8 cellular contexts compared by ENCODE assay signal in the genomic region with DNA sequence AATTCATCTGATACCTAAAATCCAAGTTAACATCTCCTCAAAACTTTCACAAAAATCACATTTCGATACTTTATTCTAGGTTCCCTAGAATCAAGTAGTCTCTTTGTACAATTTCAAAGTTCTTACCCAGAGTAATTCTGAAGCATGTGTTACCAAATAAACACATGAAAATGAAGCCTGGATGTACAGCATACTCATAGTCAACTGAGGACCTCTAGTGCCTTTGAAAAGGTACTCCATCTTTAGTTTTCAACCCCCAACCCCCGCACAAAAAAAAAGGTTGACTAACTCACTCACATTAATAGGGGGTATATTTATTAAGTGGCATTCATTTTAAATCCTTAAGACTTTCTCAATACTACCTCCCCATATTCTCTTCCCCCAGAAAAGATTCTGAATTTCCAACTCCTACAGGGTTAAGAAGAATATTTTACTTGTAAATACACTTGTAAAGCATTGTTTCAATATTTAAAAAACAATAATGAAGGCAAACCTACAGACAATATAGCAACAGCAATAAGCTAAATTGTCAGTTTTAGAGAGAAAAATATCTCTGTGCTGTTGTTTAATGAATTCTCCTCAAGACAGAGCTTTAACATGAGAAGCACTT. TPM values are rescaled to one million over a fixed set of nuclear protein-coding genes. Genes with fewer than 3 reads are reported as not detected.
DNase-seq lines count a peak whose midpoint lies in the region; ATAC-seq, FAIRE-seq and TF ChIP-seq lines count a peak whose summit lies in the region.

No MANE protein-coding gene starts in this region.

- H3K9me3 Mint-ChIP-seq in brain: no peaks in the 10 kb centered on the region

- H3K4me1 ChIP-seq in keratinocyte (ENCODE audit: control insufficient read depth, extremely low read depth, insufficient read depth, low read length) (no peaks in the 10 kb centered on the region), stomach (peaks cover 0 to 38% (median 20%) of the 10 kb centered on the region in 4 donors)

- DNase-seq in DMS153 treated with DMSO at 0.1 percent for 48 hours (lab: John Stamatoyannopoulos, UW; ENCODE audit: unreplicated experiment) (peak; percentile 27), NCI-H748 (lab: John Stamatoyannopoulos, UW; ENCODE audit: unreplicated experiment) (peak; percentile 71), keratinocyte (ENCODE audit: low read depth, low spot score) (no peak), stomach (no peak), ecto neural progenitor cell (ENCODE audit: low spot score) (no peak)

- WGBS in stomach, 5 donors: 11 to 25% (median 19%) methylated on average over 2 of the region's 2 CpGs

- H3K4me3 ChIP-seq in keratinocyte (ENCODE audit: control insufficient read depth in 2 of 3, extremely low read depth in 1 of 3, insufficient read depth in 2 of 3, low read depth in 1 of 3, low read length in 3 of 3) (no peak overlapping the region), stomach (peak overlapping the region in 2 of 4 donors; percentile 17 to 34)

- peaks cover 20% of the 10 kb centered on the region for H3K36me3 Mint-ChIP-seq in brain

- H3K27ac Mint-ChIP-seq in brain: peak overlapping the region in 3 of 5 experiments; percentile 4 to 89 (median 60)

- H3K9ac ChIP-seq in keratinocyte (ENCODE audit: control insufficient read depth, extremely low read depth, insufficient read depth, low read length): no peak overlapping the region

- no peaks in the 10 kb centered on the region for H3K27me3 Mint-ChIP-seq in brain

- H3K27ac ChIP-seq in keratinocyte (ENCODE audit: control insufficient read depth, insufficient read depth, low read length): no peak overlapping the region
- peak overlapping the region in 1 of 5 donors; percentile 8 for H3K27ac ChIP-seq in stomach

- ATAC-seq in GM19324 (IDR thresholded peaks at IDR 0.05; ENCODE audit: low FRiP score, unreplicated experiment) (peak; percentile 78), HG03378 (IDR thresholded peaks at IDR 0.05; ENCODE audit: unreplicated experiment) (peak; percentile 87)

- no peaks in the 10 kb centered on the region for H3K9me1 ChIP-seq in keratinocyte (ENCODE audit: control insufficient read depth, extremely low read depth, insufficient read depth, low read length)

- H3K4me1 Mint-ChIP-seq in brain: peaks cover 40% of the 10 kb centered on the region

- H2AFZ ChIP-seq in keratinocyte (ENCODE audit: control insufficient read depth, low read length): no peak overlapping the region

- peak overlapping the region in 4 of 5 experiments; percentile 4 to 73 (median 20) for H3K4me3 Mint-ChIP-seq in brain

- FAIRE-seq in keratinocyte (lab: Jason Lieb, UNC): no peak

- H3K79me2 ChIP-seq in keratinocyte (ENCODE audit: control insufficient read depth, insufficient read depth, low read length): no peaks in the 10 kb centered on the region

- H3K27me3 ChIP-seq in keratinocyte (ENCODE audit: control insufficient read depth, extremely low read depth, insufficient read depth, low read length) (no peaks in the 10 kb centered on the region), stomach (no peaks in the 10 kb centered on the region)

- no peaks in the 10 kb centered on the region for H4K20me1 ChIP-seq in keratinocyte (ENCODE audit: control insufficient read depth, extremely low read depth, insufficient read depth, low read length)

- TF ChIP-seq POLR2A in stomach (IDR thresholded peaks at IDR 0.05): no peak

- intact Hi-C loops in stomach (cut with DNase I; ENCODE audit: low total_unique reads): no loop called here

- H3K4me2 ChIP-seq in keratinocyte (ENCODE audit: control insufficient read depth, extremely low read depth, insufficient read depth, low read depth, low read length): no peak overlapping the region

- no peak for TF ChIP-seq EP300 in stomach (IDR thresholded peaks at IDR 0.05)

- no peaks in the 10 kb centered on the region for H3K9me3 ChIP-seq in keratinocyte (ENCODE audit: control insufficient read depth, low read depth, low read length)
- no peaks in the 10 kb centered on the region for H3K9me3 ChIP-seq in stomach

- H3K36me3 ChIP-seq in keratinocyte (ENCODE audit: control insufficient read depth in 2 of 2, extremely low read depth in 1 of 2, insufficient read depth in 2 of 2, low read length in 2 of 2) (no peaks in the 10 kb centered on the region), stomach (peaks cover 0 to 6% (median 2%) of the 10 kb centered on the region in 4 donors)

- dilution Hi-C loops in keratinocyte (cut with MboI; ENCODE audit: extremely low pct_ligation_motif_present, low sequenced_read_pairs): no loop called here

- TF ChIP-seq CTCF in brain (conservative IDR thresholded peaks at IDR 0.05) (peak; percentile 72 to 79), keratinocyte (optimal IDR thresholded peaks at IDR 0.05 in 1 of 3, IDR thresholded peaks at IDR 0.05 in 1 of 3, conservative IDR thresholded peaks at IDR 0.05 in 1 of 3; ENCODE audit: extremely low read depth in 1 of 3, insufficient read depth in 2 of 3, low read length in 3 of 3) (peak in 2 of 3 experiments; percentile 41 to 45), stomach (IDR thresholded peaks at IDR 0.05) (peak in 4 of 7 experiments; percentile 16 to 49 (median 41))

RNA-seq across cellular contexts. Expression of a gene that starts 3.1 kb away (rescaled TPM):
- 27.6 TPM for polyA plus RNA-seq in brain (ENCODE audit: insufficient read depth, low read depth, low replicate concordance)
- not detected in 3 replicates for polyA plus RNA-seq in keratinocyte
- polyA plus RNA-seq in keratinocyte (2011; ENCODE audit: low read depth): not detected
- polyA plus RNA-seq in keratinocyte (2011; cell fraction: cytosol; rRNA removed): not detected in 2 replicates
- polyA plus RNA-seq in keratinocyte (2011; cell fraction: nucleus; rRNA removed): not detected in 2 replicates
- not detected in 2 replicates for polyA plus RNA-seq in keratinocyte (2012; ENCODE audit: low replicate concordance)
- polyA minus RNA-seq in keratinocyte: not detected in 3 replicates
- not detected for polyA minus RNA-seq in keratinocyte (2011; cell fraction: cytosol; rRNA and poly(A)+ RNA removed)
- not detected in 2 replicates for polyA minus RNA-seq in keratinocyte (2011; cell fraction: nucleus; rRNA and poly(A)+ RNA removed)
- total RNA-seq in stomach: 100 to 1,000 TPM in 2 of 5 donors, 10 to 100 TPM in 2, 1 to 10 TPM in 1; 2.3 to 158 (median 52.7) TPM
- 10 to 100 TPM; 13.1 to 31.9 (median 22.4) TPM for polyA plus RNA-seq in stomach

Comparison
In these comparisons a context has a peak if more than half of its experiments do, and no peak if none do; other contexts are left out.
1. DNase-seq: peak in DMS153 treated with DMSO at 0.1 percent for 48 hours (single experiment) and NCI-H748 (single experiment); none in keratinocyte (single experiment), stomach (single experiment) and ecto neural progenitor cell (single experiment).
2. RNA of a gene that starts 3.1 kb away (polyA plus RNA-seq): 27.6 TPM in brain (single experiment) and 13.1 to 31.9 TPM in stomach; not detected in keratinocyte; every median in the first group is over 10 times any median in the second.
3. Peak in every context shown above with its lines, with median percentiles within 50 percentile points of each other: CTCF ChIP-seq.